8 cellular contexts compared by ENCODE assay signal in the genomic region with DNA sequence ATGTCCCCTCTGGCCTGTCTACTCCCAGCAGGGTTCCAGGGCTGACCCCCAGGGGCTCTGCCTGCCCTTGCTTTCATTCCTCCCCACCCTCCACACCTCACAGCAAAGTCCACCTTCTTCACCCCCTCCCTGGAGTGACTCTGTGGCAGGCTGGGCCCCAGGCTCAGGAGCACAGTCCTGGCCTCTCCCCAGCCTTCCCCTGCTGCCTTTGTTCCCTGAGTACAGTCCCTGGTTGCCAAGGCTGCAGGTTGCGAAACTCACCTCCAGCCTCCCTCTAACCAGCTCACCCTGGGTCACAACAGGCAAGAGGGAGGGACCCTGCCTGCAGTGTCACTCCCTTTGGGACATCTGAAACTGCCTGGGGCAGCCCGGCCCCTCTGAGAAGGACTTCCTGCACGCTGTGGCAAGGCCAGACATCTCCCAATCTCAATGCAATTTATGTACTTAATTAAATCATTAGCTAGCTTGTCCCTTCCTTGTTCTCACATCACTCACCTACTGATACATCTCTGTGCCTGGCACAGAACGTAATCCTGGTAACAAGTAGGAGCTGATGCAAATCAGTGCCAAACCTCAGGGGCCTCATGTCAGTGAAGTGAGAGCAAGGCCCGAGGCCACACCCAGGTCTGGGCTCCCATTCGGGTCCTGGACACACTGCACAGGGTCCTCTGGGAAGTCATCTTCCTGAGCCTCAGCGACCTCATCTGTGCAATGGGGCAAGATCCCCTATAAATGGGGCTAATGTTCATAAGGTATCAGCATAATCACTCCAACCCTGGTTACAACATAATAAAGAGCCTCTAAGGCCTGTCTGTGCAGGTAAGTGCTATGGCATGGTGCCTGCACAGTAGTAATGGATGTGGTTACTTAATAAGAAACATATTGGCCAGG.
DNase-seq lines count a peak whose midpoint lies in the region; ATAC-seq and TF ChIP-seq lines count a peak whose summit lies in the region.

No MANE protein-coding gene starts in this region.

- peak; percentile 61 for ATAC-seq in HG03432 (IDR thresholded peaks at IDR 0.05; ENCODE audit: unreplicated experiment)
- ATAC-seq in SK-N-SH treated with all-trans-retinoic acid at 6 μM for 48 hours: peak; percentile 47

- DNase-seq in EL: peak; percentile 28
- DNase-seq in kidney glomerular epithelial cell (lab: John Stamatoyannopoulos, UW): peak; percentile 19
- no peak for DNase-seq in D341Med (ENCODE audit: low spot score)
- DNase-seq in stimulated activated CD4-positive, alpha-beta T cell treated with anti-CD3 and anti-CD28 coated beads, Interleukin-4, amount 100 ng/mL, for 24 hours: no peak
- no peak for DNase-seq in T-helper 1 cell
- no peak for DNase-seq in activated CD4-positive, alpha-beta T cell treated with anti-CD3 and anti-CD28 coated beads for 1 hour

TF ChIP-seq in SK-N-SH treated with all-trans-retinoic acid at 6 μM for 48 hours, 23 proteins besides CTCF, POLR2A, EP300 and RAD21:
- no peak for TF ChIP-seq ZFP3 (CRISPR knock-in tag; IDR thresholded peaks at IDR 0.05)
- TF ChIP-seq, protein P1, sequence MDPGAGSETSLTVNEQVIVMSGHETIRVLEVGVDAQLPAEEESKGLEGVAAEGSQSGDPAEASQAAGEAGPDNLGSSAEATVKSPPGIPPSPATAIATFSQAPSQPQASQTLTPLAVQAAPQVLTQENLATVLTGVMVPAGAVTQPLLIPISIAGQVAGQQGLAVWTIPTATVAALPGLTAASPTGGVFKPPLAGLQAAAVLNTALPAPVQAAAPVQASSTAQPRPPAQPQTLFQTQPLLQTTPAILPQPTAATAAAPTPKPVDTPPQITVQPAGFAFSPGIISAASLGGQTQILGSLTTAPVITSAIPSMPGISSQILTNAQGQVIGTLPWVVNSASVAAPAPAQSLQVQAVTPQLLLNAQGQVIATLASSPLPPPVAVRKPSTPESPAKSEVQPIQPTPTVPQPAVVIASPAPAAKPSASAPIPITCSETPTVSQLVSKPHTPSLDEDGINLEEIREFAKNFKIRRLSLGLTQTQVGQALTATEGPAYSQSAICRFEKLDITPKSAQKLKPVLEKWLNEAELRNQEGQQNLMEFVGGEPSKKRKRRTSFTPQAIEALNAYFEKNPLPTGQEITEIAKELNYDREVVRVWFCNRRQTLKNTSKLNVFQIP (CRISPR knock-in tag; IDR thresholded peaks at IDR 0.05; ENCODE audit: borderline replicate concordance, low read depth): no peak
- TF ChIP-seq CSDC2 (CRISPR knock-in tag; IDR thresholded peaks at IDR 0.05): no peak
- TF ChIP-seq, protein P2, sequence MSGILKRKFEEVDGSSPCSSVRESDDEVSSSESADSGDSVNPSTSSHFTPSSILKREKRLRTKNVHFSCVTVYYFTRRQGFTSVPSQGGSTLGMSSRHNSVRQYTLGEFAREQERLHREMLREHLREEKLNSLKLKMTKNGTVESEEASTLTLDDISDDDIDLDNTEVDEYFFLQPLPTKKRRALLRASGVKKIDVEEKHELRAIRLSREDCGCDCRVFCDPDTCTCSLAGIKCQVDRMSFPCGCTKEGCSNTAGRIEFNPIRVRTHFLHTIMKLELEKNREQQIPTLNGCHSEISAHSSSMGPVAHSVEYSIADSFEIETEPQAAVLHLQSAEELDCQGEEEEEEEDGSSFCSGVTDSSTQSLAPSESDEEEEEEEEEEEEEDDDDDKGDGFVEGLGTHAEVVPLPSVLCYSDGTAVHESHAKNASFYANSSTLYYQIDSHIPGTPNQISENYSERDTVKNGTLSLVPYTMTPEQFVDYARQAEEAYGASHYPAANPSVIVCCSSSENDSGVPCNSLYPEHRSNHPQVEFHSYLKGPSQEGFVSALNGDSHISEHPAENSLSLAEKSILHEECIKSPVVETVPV (CRISPR knock-in tag; IDR thresholded peaks at IDR 0.05): no peak
- no peak for TF ChIP-seq PPARA (CRISPR knock-in tag; IDR thresholded peaks at IDR 0.05; ENCODE audit: borderline replicate concordance)
- TF ChIP-seq, protein P3, sequence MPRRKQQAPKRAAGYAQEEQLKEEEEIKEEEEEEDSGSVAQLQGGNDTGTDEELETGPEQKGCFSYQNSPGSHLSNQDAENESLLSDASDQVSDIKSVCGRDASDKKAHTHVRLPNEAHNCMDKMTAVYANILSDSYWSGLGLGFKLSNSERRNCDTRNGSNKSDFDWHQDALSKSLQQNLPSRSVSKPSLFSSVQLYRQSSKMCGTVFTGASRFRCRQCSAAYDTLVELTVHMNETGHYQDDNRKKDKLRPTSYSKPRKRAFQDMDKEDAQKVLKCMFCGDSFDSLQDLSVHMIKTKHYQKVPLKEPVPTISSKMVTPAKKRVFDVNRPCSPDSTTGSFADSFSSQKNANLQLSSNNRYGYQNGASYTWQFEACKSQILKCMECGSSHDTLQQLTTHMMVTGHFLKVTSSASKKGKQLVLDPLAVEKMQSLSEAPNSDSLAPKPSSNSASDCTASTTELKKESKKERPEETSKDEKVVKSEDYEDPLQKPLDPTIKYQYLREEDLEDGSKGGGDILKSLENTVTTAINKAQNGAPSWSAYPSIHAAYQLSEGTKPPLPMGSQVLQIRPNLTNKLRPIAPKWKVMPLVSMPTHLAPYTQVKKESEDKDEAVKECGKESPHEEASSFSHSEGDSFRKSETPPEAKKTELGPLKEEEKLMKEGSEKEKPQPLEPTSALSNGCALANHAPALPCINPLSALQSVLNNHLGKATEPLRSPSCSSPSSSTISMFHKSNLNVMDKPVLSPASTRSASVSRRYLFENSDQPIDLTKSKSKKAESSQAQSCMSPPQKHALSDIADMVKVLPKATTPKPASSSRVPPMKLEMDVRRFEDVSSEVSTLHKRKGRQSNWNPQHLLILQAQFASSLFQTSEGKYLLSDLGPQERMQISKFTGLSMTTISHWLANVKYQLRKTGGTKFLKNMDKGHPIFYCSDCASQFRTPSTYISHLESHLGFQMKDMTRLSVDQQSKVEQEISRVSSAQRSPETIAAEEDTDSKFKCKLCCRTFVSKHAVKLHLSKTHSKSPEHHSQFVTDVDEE (CRISPR knock-in tag; IDR thresholded peaks at IDR 0.05): no peak; the same call in 1 of the 2 replicates
- TF ChIP-seq SNAI2 (CRISPR knock-in tag; IDR thresholded peaks at IDR 0.05): no peak
- TF ChIP-seq, protein P4, sequence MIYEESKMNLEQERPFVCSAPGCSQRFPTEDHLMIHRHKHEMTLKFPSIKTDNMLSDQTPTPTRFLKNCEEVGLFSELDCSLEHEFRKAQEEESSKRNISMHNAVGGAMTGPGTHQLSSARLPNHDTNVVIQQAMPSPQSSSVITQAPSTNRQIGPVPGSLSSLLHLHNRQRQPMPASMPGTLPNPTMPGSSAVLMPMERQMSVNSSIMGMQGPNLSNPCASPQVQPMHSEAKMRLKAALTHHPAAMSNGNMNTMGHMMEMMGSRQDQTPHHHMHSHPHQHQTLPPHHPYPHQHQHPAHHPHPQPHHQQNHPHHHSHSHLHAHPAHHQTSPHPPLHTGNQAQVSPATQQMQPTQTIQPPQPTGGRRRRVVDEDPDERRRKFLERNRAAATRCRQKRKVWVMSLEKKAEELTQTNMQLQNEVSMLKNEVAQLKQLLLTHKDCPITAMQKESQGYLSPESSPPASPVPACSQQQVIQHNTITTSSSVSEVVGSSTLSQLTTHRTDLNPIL (CRISPR knock-in tag; IDR thresholded peaks at IDR 0.05; ENCODE audit: low read depth): no peak
- no peak for TF ChIP-seq ZNF8 (CRISPR knock-in tag; IDR thresholded peaks at IDR 0.05)
- TF ChIP-seq OSR1 (CRISPR knock-in tag; IDR thresholded peaks at IDR 0.05): no peak
- TF ChIP-seq, protein P5, sequence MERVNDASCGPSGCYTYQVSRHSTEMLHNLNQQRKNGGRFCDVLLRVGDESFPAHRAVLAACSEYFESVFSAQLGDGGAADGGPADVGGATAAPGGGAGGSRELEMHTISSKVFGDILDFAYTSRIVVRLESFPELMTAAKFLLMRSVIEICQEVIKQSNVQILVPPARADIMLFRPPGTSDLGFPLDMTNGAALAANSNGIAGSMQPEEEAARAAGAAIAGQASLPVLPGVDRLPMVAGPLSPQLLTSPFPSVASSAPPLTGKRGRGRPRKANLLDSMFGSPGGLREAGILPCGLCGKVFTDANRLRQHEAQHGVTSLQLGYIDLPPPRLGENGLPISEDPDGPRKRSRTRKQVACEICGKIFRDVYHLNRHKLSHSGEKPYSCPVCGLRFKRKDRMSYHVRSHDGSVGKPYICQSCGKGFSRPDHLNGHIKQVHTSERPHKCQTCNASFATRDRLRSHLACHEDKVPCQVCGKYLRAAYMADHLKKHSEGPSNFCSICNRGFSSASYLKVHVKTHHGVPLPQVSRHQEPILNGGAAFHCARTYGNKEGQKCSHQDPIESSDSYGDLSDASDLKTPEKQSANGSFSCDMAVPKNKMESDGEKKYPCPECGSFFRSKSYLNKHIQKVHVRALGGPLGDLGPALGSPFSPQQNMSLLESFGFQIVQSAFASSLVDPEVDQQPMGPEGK (CRISPR knock-in tag; IDR thresholded peaks at IDR 0.05; ENCODE audit: borderline replicate concordance): no peak

Comparison
In these comparisons a context has a peak if more than half of its experiments do, and no peak if none do; other contexts are left out.
1. DNase-seq: peak in EL (single experiment) and kidney glomerular epithelial cell (single experiment); none in D341Med (single experiment), stimulated activated CD4-positive, alpha-beta T cell treated with anti-CD3 and anti-CD28 coated beads, Interleukin-4, amount 100 ng/mL, for 24 hours (single experiment), T-helper 1 cell (0 of 5) and activated CD4-positive, alpha-beta T cell treated with anti-CD3 and anti-CD28 coated beads for 1 hour (single experiment).